In the genomic region with DNA sequence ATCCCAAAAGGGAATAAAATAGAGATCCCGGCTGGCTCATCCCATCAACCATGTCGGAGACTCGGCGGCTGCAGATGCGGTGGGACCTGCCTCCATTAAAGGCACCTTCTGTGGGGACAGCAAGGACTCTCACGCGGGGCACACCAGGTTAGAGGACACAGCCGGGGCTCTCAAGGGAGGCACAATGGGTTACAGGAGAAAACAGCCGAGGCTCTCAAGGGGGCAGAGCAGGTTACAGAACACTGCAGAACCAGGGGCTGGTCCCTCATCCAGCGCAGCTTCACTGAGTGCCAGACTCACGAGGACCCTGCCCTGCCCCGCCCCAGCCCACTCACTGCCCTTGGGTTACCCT, we compare ENCODE assay signal across 1 cellular context. TPM values are rescaled to one million over a fixed set of nuclear protein-coding genes. Genes with fewer than 3 reads are reported as not detected.
"Had no signal": no experiment of that assay in that cellular context is flagged by ENCODE, and none has a peak within 500 bp of the region (broad histone marks: within the 10 kb centered on the region; RNA-seq: fewer than 3 reads in every experiment).

No MANE protein-coding gene starts in this region.

RNA-seq across cellular contexts. Expression of gene TPPP, which starts 7.0 kb away (rescaled TPM):
- total RNA-seq: osteoblast had no signal
